In the genomic region with DNA sequence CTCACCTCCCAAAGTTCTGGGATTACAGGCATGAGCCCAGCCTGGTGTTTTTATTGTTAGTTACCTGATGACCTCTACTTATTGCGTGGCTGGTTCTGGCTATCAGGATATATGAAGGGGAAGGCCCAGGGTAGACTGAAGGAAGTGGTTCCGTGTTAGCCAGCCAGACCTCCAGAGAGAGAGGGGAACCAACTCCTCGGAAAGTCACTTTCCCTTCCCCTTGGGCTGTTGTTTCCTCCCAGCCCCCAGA, we compare ENCODE assay signal across 10 cellular contexts. TPM values are rescaled to one million over a fixed set of nuclear protein-coding genes. Genes with fewer than 3 reads are reported as not detected.
DNase-seq lines count a peak whose midpoint lies in the region; ATAC-seq, FAIRE-seq and TF ChIP-seq lines count a peak whose summit lies in the region.
"Had no signal": no experiment of that assay in that cellular context is flagged by ENCODE, and none has a peak within 500 bp of the region (broad histone marks: within the 10 kb centered on the region; RNA-seq: fewer than 3 reads in every experiment).

No MANE protein-coding gene starts in this region.

- H2AFZ ChIP-seq in GM12878 (ENCODE audit: control insufficient read depth, low read depth, low read length) = peak overlapping the region; percentile 82

- peaks cover 13% of the 10 kb centered on the region for H3K36me3 Mint-ChIP-seq in activated CD4-positive, alpha-beta T cell treated with anti-CD3 and anti-CD28 coated beads for 36 hours (ENCODE audit: low read depth)

- no peaks in the 10 kb centered on the region for H3K36me3 ChIP-seq in GM12878 (ENCODE audit: control insufficient read depth in 2 of 2, insufficient read depth in 2 of 2, low read length in 1 of 2)

- TF ChIP-seq EP300 in GM12878 (IDR thresholded peaks at IDR 0.05; ENCODE audit: borderline replicate concordance in 1 of 2, control insufficient read depth in 1 of 2, low read depth in 2 of 2, low read length in 2 of 2) = no peak

- peak overlapping the region; percentile 39; the same call in 1 of the 2 replicates for H3K4me3 ChIP-seq in GM12878
- H3K4me3 ChIP-seq: A549 had no signal

- no peaks in the 10 kb centered on the region for H3K27me3 Mint-ChIP-seq in activated CD4-positive, alpha-beta T cell treated with anti-CD3 and anti-CD28 coated beads for 36 hours

- CTCF ChIA-PET in activated CD4-positive, alpha-beta T cell treated with anti-CD3 and anti-CD28 coated beads for 36 hours (lab: Charles Lee) = interaction anchor here (0.6 to 3.3 kb wide), 8 partner anchors 8 to 86 kb away, joined by 3 to 18 read pairs (median 6); no protein-coding TSS in a partner anchor
- CTCF ChIA-PET in GM12878 (lab: Yijun Ruan, JAX) = interaction anchor here (0.8 to 3.1 kb wide), 8 partner anchors 10 to 89 kb away, joined by 3 to 21 read pairs (median 5); a partner anchor contains a TSS

- POLR2A ChIA-PET in activated CD4-positive, alpha-beta T cell treated with anti-CD3 and anti-CD28 coated beads for 36 hours (lab: Charles Lee) = interaction anchor here (0.6 to 0.9 kb wide), 3 partner anchors 9 to 75 kb away, joined by 3 to 6 read pairs (median 4); no protein-coding TSS in a partner anchor
- POLR2A ChIA-PET in GM12878 (lab: Charles Lee) = interaction anchor here (1.5 to 8.1 kb wide), 9 partner anchors 9 to 308 kb away, joined by 5 to 84 read pairs (median 10); no protein-coding TSS in a partner anchor

- TF ChIP-seq RAD21 in GM12878 (IDR thresholded peaks at IDR 0.05; ENCODE audit: insufficient read depth, low read depth, low read length) = no peak

- no peak for DNase-seq in activated CD4-positive, alpha-beta T cell treated with anti-CD3 and anti-CD28 coated beads for 36 hours
- DNase-seq in activated CD4-positive, alpha-beta T cell treated with anti-CD3 and anti-CD28 coated beads, Interleukin-2, amount 50 U/mL, for 4 hours = no peak
- DNase-seq in GM12878 (ENCODE audit: low read depth, low spot score) (no peak), T1000 (lab: John Stamatoyannopoulos, UW) (no peak), GM19240 (ENCODE audit: insufficient read length, low spot score) (no peak), HPDE6-E6E7 (ENCODE audit: extremely low spot score) (no peak)
- DNase-seq in stimulated activated CD8-positive, alpha-beta memory T cell treated with anti-CD3 and anti-CD28 coated beads, Interleukin-4, amount 100 ng/mL, for 48 hours = peak; percentile 47
- DNase-seq: NCI-H748 treated with DMSO at 0.1 percent for 48 hours had no signal

- BruUV-seq in GM12878 (replicated peaks; lab: Mats Ljungman, UMichigan) = no TSS peak

- peaks cover 9% of the 10 kb centered on the region for H3K9me3 Mint-ChIP-seq in activated CD4-positive, alpha-beta T cell treated with anti-CD3 and anti-CD28 coated beads for 36 hours (ENCODE audit: low read depth)

- no peaks in the 10 kb centered on the region for H3K27me3 ChIP-seq in GM12878 (replicated peaks in 1 of 2; ENCODE audit: control insufficient read depth in 2 of 2, insufficient read depth in 2 of 2, low read length in 1 of 2)

- peak overlapping the region; percentile 98 for H3K27ac Mint-ChIP-seq in activated CD4-positive, alpha-beta T cell treated with anti-CD3 and anti-CD28 coated beads for 36 hours

- peak overlapping the region; percentile 92 for H3K9ac ChIP-seq in GM12878 (ENCODE audit: control insufficient read depth, insufficient read depth, low read length)

- RAD21 ChIA-PET in GM12878 (lab: Charles Lee; ENCODE audit: unreplicated experiment) = interaction anchor here (0.7 to 13.0 kb wide), 11 partner anchors 9 to 268 kb away, joined by 3 to 159 read pairs (median 9); a partner anchor contains a TSS

- peaks cover 41% of the 10 kb centered on the region for H3K79me2 ChIP-seq in GM12878 (ENCODE audit: control insufficient read depth, insufficient read depth, low read length)

- in situ Hi-C loops in GM12878 (cut with MboI) = no loop called here

- H3K4me1 Mint-ChIP-seq in activated CD4-positive, alpha-beta T cell treated with anti-CD3 and anti-CD28 coated beads for 36 hours = peaks cover 53% of the 10 kb centered on the region

- no peak for TF ChIP-seq POLR2A in GM12878 (IDR thresholded peaks at IDR 0.05; ENCODE audit: low read depth, low read length)

- no peak for ATAC-seq in activated CD4-positive, alpha-beta T cell treated with anti-CD3 and anti-CD28 coated beads for 36 hours
- ATAC-seq in HG03520 (IDR thresholded peaks at IDR 0.05; ENCODE audit: unreplicated experiment) (peak; percentile 2), GM12878 (peak; percentile 20)

- no peak for FAIRE-seq in GM12878 (lab: Jason Lieb, UNC)
- FAIRE-seq: A549 had no signal

- H3K27ac ChIP-seq in GM12878 (ENCODE audit: control insufficient read depth, insufficient read depth) = peak overlapping the region; percentile 94
- H3K27ac ChIP-seq: A549 had no signal

- no peaks in the 10 kb centered on the region for H4K20me1 ChIP-seq in GM12878 (ENCODE audit: control insufficient read depth, insufficient read depth)

- intact Hi-C loops in activated CD4-positive, alpha-beta T cell treated with anti-CD3 and anti-CD28 coated beads for 36 hours (cut with DNase I, micrococcal nuclease) = loop anchor here in 1 of 2 experiments (5.0 kb wide), 1 partner anchor 125 kb away; no protein-coding TSS in a partner anchor
- intact Hi-C loops in GM12878 (cut with micrococcal nuclease; ENCODE audit: unreplicated experiment) = loop anchor here (1.0 kb wide), 1 partner anchor 10 kb away; no protein-coding TSS in a partner anchor

- H3K4me2 ChIP-seq in GM12878 (ENCODE audit: control insufficient read depth, insufficient read depth) = peak overlapping the region; percentile 99
- H3K4me2 ChIP-seq: A549 had no signal

- TF ChIP-seq CTCF in GM12878 (IDR thresholded peaks at IDR 0.05 in 2 of 3, conservative IDR thresholded peaks at IDR 0.05 in 1 of 3; ENCODE audit: control insufficient read depth in 2 of 3, extremely low read depth in 1 of 3, insufficient read depth in 1 of 3, low read depth in 3 of 3, low read length in 3 of 3) = no peak

- WGBS in GM12878 (ENCODE audit: insufficient coverage, insufficient replicate concordance, low lambda C conversion rate, missing lambda C conversion rate) = 2% methylated on average over 3 of the region's 3 CpGs

- SMC1A ChIA-PET in GM12878 (lab: Charles Lee; ENCODE audit: uncharacterized antibody, unreplicated experiment) = interaction anchor here (0.9 to 12.4 kb wide), 12 partner anchors 9 to 77 kb away, joined by 3 to 170 read pairs (median 8); no protein-coding TSS in a partner anchor

- peaks cover 23% of the 10 kb centered on the region for H3K4me1 ChIP-seq in GM12878 (ENCODE audit: control insufficient read depth, insufficient read depth, low read length)
- H3K4me1 ChIP-seq: A549 had no signal

- H3K4me3 Mint-ChIP-seq in activated CD4-positive, alpha-beta T cell treated with anti-CD3 and anti-CD28 coated beads for 36 hours = peak overlapping the region; percentile 85

- H3K9me3 ChIP-seq in GM12878 (replicated peaks; ENCODE audit: control insufficient read depth, insufficient read depth, low read length) = peaks cover 3% of the 10 kb centered on the region; the same call in 1 of the 3 replicates
- H3K9me3 ChIP-seq: A549 had no signal

TF ChIP-seq in GM12878, 131 proteins besides CTCF, POLR2A, EP300 and RAD21 (continues in another document):
- TF ChIP-seq MYC (IDR thresholded peaks at IDR 0.05; ENCODE audit: insufficient read depth, insufficient read length, insufficient replicate concordance, low read length, severe bottlenecking) = no peak
- TF ChIP-seq EED (IDR thresholded peaks at IDR 0.05; ENCODE audit: low read depth) = peak; percentile 76
- TF ChIP-seq, protein P1, sequence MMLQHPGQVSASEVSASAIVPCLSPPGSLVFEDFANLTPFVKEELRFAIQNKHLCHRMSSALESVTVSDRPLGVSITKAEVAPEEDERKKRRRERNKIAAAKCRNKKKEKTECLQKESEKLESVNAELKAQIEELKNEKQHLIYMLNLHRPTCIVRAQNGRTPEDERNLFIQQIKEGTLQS (IDR thresholded peaks at IDR 0.05; ENCODE audit: borderline replicate concordance, extremely low read depth, low read depth, low read length) = no peak
- no peak for TF ChIP-seq BACH1 (IDR thresholded peaks at IDR 0.05; ENCODE audit: borderline replicate concordance)
- TF ChIP-seq NR2F1 (conservative IDR thresholded peaks at IDR 0.05) = 0 out of 2 replicates have a peak, but pooled peaks have one; percentile 21
- TF ChIP-seq DPF2 (IDR thresholded peaks at IDR 0.05) = no peak
- TF ChIP-seq NRF1 (conservative IDR thresholded peaks at IDR 0.05; ENCODE audit: low read depth, low read length) = no peak
- no peak for TF ChIP-seq HDAC6 (IDR thresholded peaks at IDR 0.05; ENCODE audit: unreplicated experiment)
- TF ChIP-seq PAX5 (IDR thresholded peaks at IDR 0.05; ENCODE audit: borderline replicate concordance, low read depth, low read length) = peak; percentile 33; the same call in 1 of the 2 replicates
- TF ChIP-seq SPI1 (IDR thresholded peaks at IDR 0.05; ENCODE audit: borderline replicate concordance, insufficient read depth, low read depth, low read length) = peak; percentile 62; the same call in 1 of the 2 replicates
- TF ChIP-seq ASH2L (IDR thresholded peaks at IDR 0.05; ENCODE audit: borderline replicate concordance, low read depth) = no peak
- TF ChIP-seq ETV6 (conservative IDR thresholded peaks at IDR 0.05 in 1 of 2, IDR thresholded peaks at IDR 0.05 in 1 of 2; ENCODE audit: borderline replicate concordance in 1 of 2, low read depth in 1 of 2) = peak in 1 of 2 experiments; percentile 56; a peak in 1 of 4 replicates

RNA-seq across cellular contexts. Expression of a gene that starts 2.5 kb away (rescaled TPM):
- total RNA-seq in activated CD4-positive, alpha-beta T cell treated with anti-CD3 and anti-CD28 coated beads for 36 hours = 10 to 100 TPM; 59.9 to 62.0 TPM
- total RNA-seq in GM12878 (2013; cell fraction: nucleolus; rRNA removed) = 50.6 and 59.2 TPM in 2 replicates
- total RNA-seq in GM12878 (2014; rRNA removed) (64.2 and 65.7 TPM in 2 replicates), GM12878 (2014; rRNA removed; fragmentation: Illumina TruSeq; extraction: Trizol) (73.6 and 76.7 TPM in 2 replicates), GM12878 (2021) (77.4 and 78.3 TPM in 2 replicates)
- polyA plus RNA-seq in GM12878 (2011; ENCODE audit: low read depth) = 42.5 TPM
- polyA plus RNA-seq in GM12878 (2011; rRNA removed) (54.8 and 59.3 TPM in 2 replicates), GM12878 (2014; fragmentation: Illumina TruSeq; extraction: Trizol) (56.8 and 71.5 TPM in 2 replicates), GM12878 (2014; fragmentation: Nextera tagmentation; extraction: Ambion mirVana) (10 to 100 TPM; 11.4 to 18.9 TPM), GM12878 (2014; rRNA removed) (69.6 and 71.7 TPM in 2 replicates), GM12878 (2016; fragmentation: Nextera tagmentation; extraction: Ambion mirVana) (10 to 100 TPM; 74.6 to 75.7 TPM)
- polyA plus RNA-seq in GM12878 (2011; cell fraction: cytosol; rRNA removed) = 37.4 and 40.7 TPM in 2 replicates
- polyA plus RNA-seq in GM12878 (2011; cell fraction: nucleus; rRNA removed) = 21.2 and 25.8 TPM in 2 replicates
- polyA plus RNA-seq in GM12878 (2012) = 62.9 and 72.8 TPM in 2 replicates
- 45.6 and 53.5 TPM in 2 replicates for polyA minus RNA-seq in GM12878 (2011; rRNA and poly(A)+ RNA removed)
- polyA minus RNA-seq in GM12878 (2011; cell fraction: cytosol; rRNA and poly(A)+ RNA removed) = 19.9 and 20.6 TPM in 2 replicates
- 12.7 and 26.7 TPM in 2 replicates for polyA minus RNA-seq in GM12878 (2011; cell fraction: nucleus; rRNA and poly(A)+ RNA removed)
- polyA plus RNA-seq: A549 had no signal
